Comparison of ENCODE assay signal across 13 cellular contexts in genomic region chr5:74336286-74336685, GRCh38.
DNase-seq lines count a peak whose midpoint lies in the region; ATAC-seq and TF ChIP-seq lines count a peak whose summit lies in the region.
"Had no signal": no experiment of that assay in that cellular context is flagged by ENCODE, and none has a peak within 500 bp of the region (broad histone marks: within the 10 kb centered on the region; RNA-seq: fewer than 3 reads in every experiment).

No MANE protein-coding gene starts in this region.

- no peak overlapping the region for H3K27ac ChIP-seq in left lung

- H3K4me1 Mint-ChIP-seq in brain (peaks cover 70% of the 10 kb centered on the region), mesothelial cell of epicardium (peaks cover 68% of the 10 kb centered on the region)
- H3K4me1 Mint-ChIP-seq in activated T-helper 1 cell treated with anti-CD3 and anti-CD28 coated beads, Interleukin-12 subunit alpha, Interleukin-12 subunit beta, Interleukin-2, Interleukin-4 antibody, amounts not matched to agents 30 ng/mL and 10 ng/mL and 1 ng/mL, durations not matched to agents 14 hours and 24 hours and 36 hours (ENCODE audit: low read depth), result no peaks in the 10 kb centered on the region

- H3K79me2 ChIP-seq in Loucy (ENCODE audit: insufficient read depth, low read length), result no peaks in the 10 kb centered on the region

- H2AFZ ChIP-seq in Loucy (ENCODE audit: low read length), result no peak overlapping the region

- no peak overlapping the region for H3K4me3 ChIP-seq in Loucy (ENCODE audit: low read length, poor library complexity, severe bottlenecking)
- H3K4me3 ChIP-seq in left lung, result no peak overlapping the region

- intact Hi-C loops in activated T-helper 1 cell treated with anti-CD3 and anti-CD28 coated beads, Interleukin-12 subunit alpha, Interleukin-12 subunit beta, Interleukin-2, Interleukin-4 antibody, amounts not matched to agents 30 ng/mL and 10 ng/mL and 1 ng/mL, durations not matched to agents 14 hours and 24 hours and 36 hours (cut with micrococcal nuclease), result no loop called here
- intact Hi-C loops in left lung (cut with DNase I), result no loop called here

- TF ChIP-seq POLR2A in GM18505 (IDR thresholded peaks at IDR 0.05; ENCODE audit: borderline replicate concordance, extremely low read depth, insufficient read depth, insufficient read length), result no peak

- H3K4me3 Mint-ChIP-seq in brain, result no peak overlapping the region
- H3K4me3 Mint-ChIP-seq in mesothelial cell of epicardium, result no peak overlapping the region
- no peak overlapping the region for H3K4me3 Mint-ChIP-seq in activated T-helper 1 cell treated with anti-CD3 and anti-CD28 coated beads, Interleukin-12 subunit alpha, Interleukin-12 subunit beta, Interleukin-2, Interleukin-4 antibody, amounts not matched to agents 30 ng/mL and 10 ng/mL and 1 ng/mL, durations not matched to agents 14 hours and 24 hours and 36 hours
- H3K4me3 Mint-ChIP-seq: stimulated activated memory B cell treated with anti-CD40 and anti-IgM and Interleukin-4, amounts not matched to agents 10 μg/mL and 1 μg/mL and 100 μg/mL, for 72 hours had no signal

- peaks cover 28% of the 10 kb centered on the region for H3K27me3 ChIP-seq in Loucy (ENCODE audit: insufficient read depth, low read length, poor library complexity, severe bottlenecking)
- H3K27me3 ChIP-seq in left lung, result no peaks in the 10 kb centered on the region

- no peaks in the 10 kb centered on the region for H4K20me1 ChIP-seq in Loucy (ENCODE audit: insufficient read depth, low read length, poor library complexity, severe bottlenecking)

- H3K4me1 ChIP-seq in Loucy (ENCODE audit: insufficient read depth, low read length, poor library complexity, severe bottlenecking) (no peaks in the 10 kb centered on the region), left lung (no peaks in the 10 kb centered on the region)

- no peaks in the 10 kb centered on the region for H3K9me3 ChIP-seq in Loucy (ENCODE audit: insufficient read depth, low read depth, low read length)
- no peaks in the 10 kb centered on the region for H3K9me3 ChIP-seq in left lung

- H3K9ac ChIP-seq in Loucy (ENCODE audit: low read depth, low read length, poor library complexity, severe bottlenecking), result no peak overlapping the region

- no peaks in the 10 kb centered on the region for H3K36me3 Mint-ChIP-seq in brain
- no peaks in the 10 kb centered on the region for H3K36me3 Mint-ChIP-seq in mesothelial cell of epicardium
- H3K36me3 Mint-ChIP-seq in activated T-helper 1 cell treated with anti-CD3 and anti-CD28 coated beads, Interleukin-12 subunit alpha, Interleukin-12 subunit beta, Interleukin-2, Interleukin-4 antibody, amounts not matched to agents 30 ng/mL and 10 ng/mL and 1 ng/mL, durations not matched to agents 14 hours and 24 hours and 36 hours (ENCODE audit: low read depth), result no peaks in the 10 kb centered on the region
- H3K36me3 Mint-ChIP-seq: stimulated activated memory B cell treated with anti-CD40 and anti-IgM and Interleukin-4, amounts not matched to agents 10 μg/mL and 1 μg/mL and 100 μg/mL, for 72 hours had no signal

- DNase-seq in DMS 273 treated with DMSO at 0.1 percent for 48 hours (lab: John Stamatoyannopoulos, UW) (peak; percentile 16), mesothelial cell of epicardium (ENCODE audit: low spot score in 2 of 2, unreplicated experiment in 2 of 2) (no peak), germinal center (ENCODE audit: low spot score) (no peak), left lung (no peak)
- no peak for DNase-seq in activated T-helper 1 cell treated with anti-CD3 and anti-CD28 coated beads, Interleukin-12 subunit alpha, Interleukin-12 subunit beta, Interleukin-2, Interleukin-4 antibody, amounts not matched to agents 30 ng/mL and 10 ng/mL and 1 ng/mL, durations not matched to agents 14 hours and 24 hours and 36 hours (ENCODE audit: low spot score)
- DNase-seq: activated CD4-positive, alpha-beta T cell treated with anti-CD3 and anti-CD28 coated beads, Interleukin-2, amount 50 U/mL, for 1 hour; activated gamma-delta T cell treated with Interleukin-2 at 50 U/mL for 16 hours; COR-L47; left colon had no signal

- H3K27me3 Mint-ChIP-seq in brain (peaks cover 5% of the 10 kb centered on the region), mesothelial cell of epicardium (ENCODE audit: low read depth) (no peaks in the 10 kb centered on the region)
- peaks cover 6% of the 10 kb centered on the region for H3K27me3 Mint-ChIP-seq in activated T-helper 1 cell treated with anti-CD3 and anti-CD28 coated beads, Interleukin-12 subunit alpha, Interleukin-12 subunit beta, Interleukin-2, Interleukin-4 antibody, amounts not matched to agents 30 ng/mL and 10 ng/mL and 1 ng/mL, durations not matched to agents 14 hours and 24 hours and 36 hours (ENCODE audit: insufficient read depth)

- no peak for ATAC-seq in GM18505 (IDR thresholded peaks at IDR 0.05; ENCODE audit: unreplicated experiment)
- ATAC-seq in left lung, result no peak
- ATAC-seq: left colon; stimulated activated memory B cell treated with anti-CD40 and anti-IgM and Interleukin-4, amounts not matched to agents 10 μg/mL and 1 μg/mL and 100 μg/mL, for 72 hours had no signal

- H3F3A ChIP-seq in Loucy (ENCODE audit: low read depth), result no peaks in the 10 kb centered on the region

- TF ChIP-seq CTCF in Loucy (conservative IDR thresholded peaks at IDR 0.05; ENCODE audit: low read length) (peak; percentile 66), brain (conservative IDR thresholded peaks at IDR 0.05) (peak; percentile 24 to 63), mesothelial cell of epicardium (IDR thresholded peaks at IDR 0.05; ENCODE audit: unreplicated experiment) (peak; percentile 25), left lung (IDR thresholded peaks at IDR 0.05) (no peak)

- H3K27ac Mint-ChIP-seq in brain (peak overlapping the region in 1 of 5 experiments; percentile 68), mesothelial cell of epicardium (no peak overlapping the region)
- no peak overlapping the region for H3K27ac Mint-ChIP-seq in activated T-helper 1 cell treated with anti-CD3 and anti-CD28 coated beads, Interleukin-12 subunit alpha, Interleukin-12 subunit beta, Interleukin-2, Interleukin-4 antibody, amounts not matched to agents 30 ng/mL and 10 ng/mL and 1 ng/mL, durations not matched to agents 14 hours and 24 hours and 36 hours
- H3K27ac Mint-ChIP-seq: stimulated activated memory B cell treated with anti-CD40 and anti-IgM and Interleukin-4, amounts not matched to agents 10 μg/mL and 1 μg/mL and 100 μg/mL, for 72 hours had no signal

- H3K9me3 Mint-ChIP-seq in brain (peaks cover 0 to 2% (median 0%) of the 10 kb centered on the region in 5 experiments), mesothelial cell of epicardium (no peaks in the 10 kb centered on the region)
- no peaks in the 10 kb centered on the region for H3K9me3 Mint-ChIP-seq in activated T-helper 1 cell treated with anti-CD3 and anti-CD28 coated beads, Interleukin-12 subunit alpha, Interleukin-12 subunit beta, Interleukin-2, Interleukin-4 antibody, amounts not matched to agents 30 ng/mL and 10 ng/mL and 1 ng/mL, durations not matched to agents 14 hours and 24 hours and 36 hours
- H3K9me3 Mint-ChIP-seq: stimulated activated memory B cell treated with anti-CD40 and anti-IgM and Interleukin-4, amounts not matched to agents 10 μg/mL and 1 μg/mL and 100 μg/mL, for 72 hours had no signal

- no peaks in the 10 kb centered on the region for H3K9me2 ChIP-seq in Loucy (replicated peaks; ENCODE audit: low read depth, low read length)

- no peak overlapping the region for H3K4me2 ChIP-seq in Loucy (ENCODE audit: low read depth, low read length, poor library complexity, severe bottlenecking)

- H3K36me3 ChIP-seq in Loucy (ENCODE audit: insufficient read depth, low read length) (no peaks in the 10 kb centered on the region), left lung (no peaks in the 10 kb centered on the region)

Comparison
In these comparisons a context has a peak if more than half of its experiments do, and no peak if none do; other contexts are left out.
1. CTCF ChIP-seq: peak in Loucy (single experiment), brain (2 of 2) and mesothelial cell of epicardium (single experiment); none in left lung (0 of 2).